In the genomic region with DNA sequence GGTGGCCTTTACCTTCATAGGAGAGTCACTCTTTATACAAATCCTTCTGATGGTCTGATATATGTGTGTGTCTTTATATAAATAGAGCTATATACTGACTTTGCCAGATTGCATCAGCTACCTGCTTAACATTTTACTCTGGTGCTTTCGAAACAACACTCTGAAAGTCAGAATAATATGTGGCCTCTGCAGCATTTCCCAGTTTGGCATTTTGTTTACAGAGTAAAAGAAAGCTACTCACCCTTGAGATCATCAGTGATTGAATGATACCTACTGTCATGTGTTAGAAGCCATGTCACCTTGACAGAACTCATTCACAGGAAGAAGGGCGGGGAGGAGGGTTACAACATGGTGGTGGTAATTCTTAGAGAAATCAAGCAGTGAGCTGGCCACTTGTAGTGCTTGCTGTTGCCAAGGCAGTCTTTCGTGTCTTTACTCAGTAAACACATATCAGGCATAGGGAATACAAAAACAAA, we compare ENCODE assay signal across 19 cellular contexts. TPM values are rescaled to one million over a fixed set of nuclear protein-coding genes. Genes with fewer than 3 reads are reported as not detected.
"Had no signal": no experiment of that assay in that cellular context is flagged by ENCODE, and none has a peak within 500 bp of the region (broad histone marks: within the 10 kb centered on the region; RNA-seq: fewer than 3 reads in every experiment).

TSS of gene PLAC1 (minus strand) at position 51 of the 476 bp plus-strand sequence. CDS start 91,789 bp downstream, outside the sequence.

- H3K27ac ChIP-seq: ascending aorta, coronary artery, gastrocnemius medialis, heart right ventricle, left ventricle myocardium inferior, psoas muscle had no signal

- H3K9me3 ChIP-seq: ascending aorta, gastrocnemius medialis, heart right ventricle, left ventricle myocardium inferior, psoas muscle had no signal

- H3K9me3 Mint-ChIP-seq: activated CD4-positive, alpha-beta memory T cell treated with anti-CD3 and anti-CD28 coated beads, Interleukin-2, amount 10 ng/mL, durations not matched to agents 7 days and 5 days; activated naive CD8-positive, alpha-beta T cell treated with anti-CD3 and anti-CD28 coated beads, Interleukin-2, amount 50 U/mL, for 24 hours had no signal

- H3K4me3 ChIP-seq: ascending aorta, coronary artery, gastrocnemius medialis, heart right ventricle, left ventricle myocardium inferior, psoas muscle had no signal

- H3K36me3 ChIP-seq: ascending aorta, gastrocnemius medialis, heart right ventricle, left ventricle myocardium inferior had no signal

- H3K4me3 Mint-ChIP-seq: activated CD4-positive, alpha-beta memory T cell treated with anti-CD3 and anti-CD28 coated beads, Interleukin-2, amount 10 ng/mL, durations not matched to agents 7 days and 5 days; activated CD4-positive, alpha-beta T cell treated with anti-CD3 and anti-CD28 coated beads for 36 hours; activated naive CD8-positive, alpha-beta T cell treated with anti-CD3 and anti-CD28 coated beads, Interleukin-2, amount 50 U/mL, for 24 hours had no signal

- DNase-seq: activated CD4-positive, alpha-beta memory T cell treated with anti-CD3 and anti-CD28 coated beads, Interleukin-2, amount 10 ng/mL, durations not matched to agents 7 days and 5 days; activated CD4-positive, alpha-beta T cell treated with anti-CD3 and anti-CD28 coated beads for 36 hours; activated naive CD4-positive, alpha-beta T cell treated with Interleukin-2 at 50 U/mL for 16 hours; activated naive CD8-positive, alpha-beta T cell treated with anti-CD3 and anti-CD28 coated beads, Interleukin-2, amount 50 U/mL, for 24 hours; effector CD4-positive, alpha-beta T cell; gastrocnemius medialis; heart right ventricle; islet precursor cell; left ventricle myocardium inferior; psoas muscle; stimulated activated CD4-positive, alpha-beta T cell treated with anti-CD3 and anti-CD28 coated beads, Interleukin-12 subunit alpha, Interleukin-12 subunit beta, amount 100 ng/mL, for 4 hours; stimulated activated naive CD8-positive, alpha-beta T cell treated with anti-CD3 and anti-CD28 coated beads, Interleukin-15, Interleukin-2, amounts not matched to agents 100 U/mL and 50 U/mL, for 24 hours; T1000 had no signal

- H3K27me3 ChIP-seq: ascending aorta, gastrocnemius medialis had no signal

- H3K27ac Mint-ChIP-seq: activated CD4-positive, alpha-beta memory T cell treated with anti-CD3 and anti-CD28 coated beads, Interleukin-2, amount 10 ng/mL, durations not matched to agents 7 days and 5 days; activated CD4-positive, alpha-beta T cell treated with anti-CD3 and anti-CD28 coated beads for 36 hours; activated naive CD8-positive, alpha-beta T cell treated with anti-CD3 and anti-CD28 coated beads, Interleukin-2, amount 50 U/mL, for 24 hours had no signal

- H3K4me1 ChIP-seq: ascending aorta, gastrocnemius medialis, left ventricle myocardium inferior, psoas muscle had no signal

- ATAC-seq: activated CD4-positive, alpha-beta T cell treated with anti-CD3 and anti-CD28 coated beads for 36 hours; activated naive CD8-positive, alpha-beta T cell treated with anti-CD3 and anti-CD28 coated beads, Interleukin-2, amount 50 U/mL, for 24 hours; gastrocnemius medialis; heart right ventricle; stimulated activated naive CD8-positive, alpha-beta T cell treated with anti-CD3 and anti-CD28 coated beads, Interleukin-15, Interleukin-2, amounts not matched to agents 100 U/mL and 50 U/mL, for 24 hours had no signal

RNA-seq across cellular contexts. Expression of gene PLAC1, which starts in this region (rescaled TPM):
- total RNA-seq: activated CD4-positive, alpha-beta memory T cell treated with anti-CD3 and anti-CD28 coated beads, Interleukin-2, amount 10 ng/mL, durations not matched to agents 7 days and 5 days; ascending aorta; cardiac septum; gastrocnemius medialis; heart right ventricle; left ventricle myocardium inferior; mesenteric fat pad; osteoblast; temporal lobe had no signal
